ENCODE assay signal across 15 cellular contexts in genomic region chr17:77865109-77865611, GRCh38.
DNase-seq lines count a peak whose midpoint lies in the region; ATAC-seq and TF ChIP-seq lines count a peak whose summit lies in the region.
"Had no signal": no experiment of that assay in that cellular context is flagged by ENCODE, and none has a peak within 500 bp of the region (broad histone marks: within the 10 kb centered on the region; RNA-seq: fewer than 3 reads in every experiment).

No MANE protein-coding gene starts in this region.

- peaks cover 35% of the 10 kb centered on the region for H3K4me1 Mint-ChIP-seq in nephron progenitor cell
- peaks cover 17% of the 10 kb centered on the region for H3K4me1 Mint-ChIP-seq in CD4-positive, alpha-beta T cell (ENCODE audit: low read depth)

- ATAC-seq in CD4-positive, alpha-beta T cell (ENCODE audit: poor library complexity) = no peak
- ATAC-seq: activated CD8-positive, alpha-beta T cell treated with anti-CD3 and anti-CD28 coated beads, Interleukin-2, amount 10 ng/mL, durations not matched to agents 7 days and 5 days had no signal

- peaks cover 33% of the 10 kb centered on the region for H3K27me3 Mint-ChIP-seq in nephron progenitor cell (ENCODE audit: low read depth, poor library complexity)
- no peaks in the 10 kb centered on the region for H3K27me3 Mint-ChIP-seq in CD4-positive, alpha-beta T cell

- H3K9me3 ChIP-seq in esophagus muscularis mucosa (no peaks in the 10 kb centered on the region), transverse colon (no peaks in the 10 kb centered on the region)
- no peaks in the 10 kb centered on the region for H3K9me3 ChIP-seq in CD4-positive, alpha-beta T cell (ENCODE audit: control insufficient read depth, low read length)
- H3K9me3 ChIP-seq: esophagus squamous epithelium, Peyer's patch had no signal

- peak overlapping the region in 3 of 4 donors; percentile 49 to 60 (median 53) for H3K27ac ChIP-seq in esophagus muscularis mucosa (replicated peaks in 1 of 4)
- H3K27ac ChIP-seq in transverse colon = peak overlapping the region in 2 of 4 donors; percentile 26 to 67
- H3K27ac ChIP-seq in CD4-positive, alpha-beta T cell (ENCODE audit: low read depth, low read length) = no peak overlapping the region

- H3K4me3 ChIP-seq in esophagus muscularis mucosa = no peak overlapping the region
- no peak overlapping the region for H3K4me3 ChIP-seq in transverse colon
- H3K4me3 ChIP-seq: esophagus squamous epithelium, Peyer's patch had no signal

- POLR2A ChIA-PET in CD4-positive, alpha-beta T cell (lab: Charles Lee) = interaction anchor here (0.6 to 1.0 kb wide), 2 partner anchors 92 to 93 kb away, joined by 3 read pairs; partner anchors contain the start of gene TNRC6C

- H3K4me3 Mint-ChIP-seq in nephron progenitor cell = peak overlapping the region; percentile 22
- no peak overlapping the region for H3K4me3 Mint-ChIP-seq in CD4-positive, alpha-beta T cell
- H3K4me3 Mint-ChIP-seq: activated CD8-positive, alpha-beta T cell treated with anti-CD3 and anti-CD28 coated beads, Interleukin-2, amount 10 ng/mL, durations not matched to agents 7 days and 5 days had no signal

- no peak for TF ChIP-seq EP300 in esophagus muscularis mucosa (IDR thresholded peaks at IDR 0.05)
- no peak for TF ChIP-seq EP300 in transverse colon (IDR thresholded peaks at IDR 0.05; ENCODE audit: low read depth)

- TF ChIP-seq CTCF in esophagus muscularis mucosa (IDR thresholded peaks at IDR 0.05) = no peak
- TF ChIP-seq CTCF in nephron progenitor cell (IDR thresholded peaks at IDR 0.05) = no peak
- no peak for TF ChIP-seq CTCF in transverse colon (IDR thresholded peaks at IDR 0.05)
- no peak for TF ChIP-seq CTCF in CD4-positive, alpha-beta T cell (IDR thresholded peaks at IDR 0.05)

- no peaks in the 10 kb centered on the region for H3K27me3 ChIP-seq in esophagus muscularis mucosa
- H3K27me3 ChIP-seq in transverse colon = peaks cover 2% of the 10 kb centered on the region
- H3K27me3 ChIP-seq in CD4-positive, alpha-beta T cell (ENCODE audit: control insufficient read depth, insufficient read depth, low read length) = no peaks in the 10 kb centered on the region
- H3K27me3 ChIP-seq: Peyer's patch had no signal

- in situ Hi-C loops in transverse colon (cut with MboI; ENCODE audit: low pct_ligation_motif_present in 1 of 4, low pct_unique_long_range_greater_than_20kb in 1 of 4, low sequenced_read_pairs in 3 of 4) = no loop called here

- H3K36me3 Mint-ChIP-seq in nephron progenitor cell (ENCODE audit: low read depth) = no peaks in the 10 kb centered on the region
- no peaks in the 10 kb centered on the region for H3K36me3 Mint-ChIP-seq in CD4-positive, alpha-beta T cell (ENCODE audit: low read depth)

- intact Hi-C loops in esophagus muscularis mucosa (cut with DNase I) = no loop called here
- intact Hi-C loops in transverse colon (cut with DNase I; ENCODE audit: low total_unique reads) = no loop called here
- intact Hi-C loops in CD4-positive, alpha-beta T cell (cut with DNase I, micrococcal nuclease) = no loop called here

- H3K9me3 Mint-ChIP-seq in nephron progenitor cell = no peaks in the 10 kb centered on the region
- H3K9me3 Mint-ChIP-seq in CD4-positive, alpha-beta T cell = no peaks in the 10 kb centered on the region

- peak; percentile 25 for DNase-seq in AG08395 (ENCODE audit: low spot score)
- peak; percentile 36 for DNase-seq in NCI-H1092 (lab: John Stamatoyannopoulos, UW)
- DNase-seq in esophagus muscularis mucosa (ENCODE audit: extremely low spot score) = no peak
- peak; percentile 42 for DNase-seq in nephron progenitor cell
- DNase-seq in transverse colon = no peak
- no peak for DNase-seq in NOMO-1 treated with dmso at 0.1 percent for 144 hours (lab: John Stamatoyannopoulos, UW; ENCODE audit: unreplicated experiment)
- DNase-seq in CD4-positive, alpha-beta T cell = no peak
- no peak for DNase-seq in amniotic stem cell (lab: John Stamatoyannopoulos, UW)
- DNase-seq: activated CD8-positive, alpha-beta T cell treated with anti-CD3 and anti-CD28 coated beads, Interleukin-2, amount 10 ng/mL, durations not matched to agents 7 days and 5 days; activated naive CD4-positive, alpha-beta T cell treated with anti-CD3 and anti-CD28 coated beads, Interleukin-2, amount 50 U/mL, for 16 hours; EL; esophagus squamous epithelium; KG1; NCI-H2107; Peyer's patch had no signal

- H3K4me1 ChIP-seq in esophagus muscularis mucosa = peaks cover 15 to 30% (median 26%) of the 10 kb centered on the region in 4 donors
- peaks cover 8 to 23% (median 16%) of the 10 kb centered on the region in 4 donors for H3K4me1 ChIP-seq in transverse colon

- no peaks in the 10 kb centered on the region for H3K36me3 ChIP-seq in esophagus muscularis mucosa
- no peaks in the 10 kb centered on the region for H3K36me3 ChIP-seq in transverse colon
- H3K36me3 ChIP-seq: esophagus squamous epithelium, Peyer's patch had no signal

- CTCF ChIA-PET in CD4-positive, alpha-beta T cell (lab: Charles Lee) = no interaction called here

- 77% methylated on average over 12 of the region's 22 CpGs for WGBS in esophagus muscularis mucosa
- WGBS in transverse colon (ENCODE audit: low coverage in 1 of 2), 2 donors = 82% methylated on average over 20 of the region's 22 CpGs; no CpG with 5 or more reads in 1 of the 2 donors

- TF ChIP-seq POLR2A in esophagus muscularis mucosa (IDR thresholded peaks at IDR 0.05; ENCODE audit: low read depth) = no peak
- no peak for TF ChIP-seq POLR2A in transverse colon (IDR thresholded peaks at IDR 0.05)

- no peak overlapping the region for H3K27ac Mint-ChIP-seq in nephron progenitor cell
- H3K27ac Mint-ChIP-seq in CD4-positive, alpha-beta T cell = no peak overlapping the region
- H3K27ac Mint-ChIP-seq: activated CD8-positive, alpha-beta T cell treated with anti-CD3 and anti-CD28 coated beads, Interleukin-2, amount 10 ng/mL, durations not matched to agents 7 days and 5 days had no signal

Comparison
In these comparisons a context has a peak if more than half of its experiments do, and no peak if none do; other contexts are left out.
1. DNase-seq: peak in AG08395 (single experiment), NCI-H1092 (single experiment) and nephron progenitor cell (single experiment); none in esophagus muscularis mucosa (single experiment), transverse colon (single experiment), NOMO-1 treated with dmso at 0.1 percent for 144 hours (single experiment), CD4-positive, alpha-beta T cell (0 of 10) and amniotic stem cell (single experiment).